Comparison of ENCODE assay signal across 28 cellular contexts in genomic region chr4:38581708-38582107, GRCh38.
A peak's percentile ranks its signal among the peaks of the same experiment; 100 is the strongest.
DNase-seq lines count a peak whose midpoint lies in the region; FAIRE-seq and TF ChIP-seq lines count a peak whose summit lies in the region.
"Had no signal": no experiment of that assay in that cellular context is flagged by ENCODE, and none has a peak within 500 bp of the region (broad histone marks: within the 10 kb centered on the region; RNA-seq: fewer than 3 reads in every experiment).

No MANE protein-coding gene starts in this region.

- no peaks in the 10 kb centered on the region for H3K27me3 ChIP-seq in sigmoid colon
- H3K27me3 ChIP-seq: BLaER1 treated with 17β-estradiol and CSF1 and Interleukin-3, amounts not matched to agents 10 nM and 100 nM; SJSA1 had no signal

- DNase-seq in NCI-H748 (lab: John Stamatoyannopoulos, UW; ENCODE audit: unreplicated experiment) (peak; percentile 25), NCI-H748 treated with DMSO at 0.1 percent for 48 hours (lab: John Stamatoyannopoulos, UW) (no peak), sigmoid colon (no peak), GM10248 (ENCODE audit: extremely low spot score) (no peak), posterior vena cava (ENCODE audit: low spot score) (no peak)
- DNase-seq in activated CD4-positive, alpha-beta memory T cell treated with anti-CD3 and anti-CD28 coated beads for 36 hours, result no peak
- DNase-seq: AML-193; CD4-positive, alpha-beta T cell; COR-L47; GDM1; H7; NCI-H1092; NCI-H2029; NCI-H2171 treated with DMSO at 0.1 percent for 48 hours; NCI-H345; NCI-H510A treated with DMSO at 0.1 percent for 48 hours; NCI-H774; PC-9; Right ventricle myocardium superior had no signal

- H3K36me3 ChIP-seq in sigmoid colon, result no peaks in the 10 kb centered on the region
- H3K36me3 ChIP-seq: BLaER1 treated with 17β-estradiol and CSF1 and Interleukin-3, amounts not matched to agents 10 nM and 100 nM; SJSA1 had no signal

- WGBS in sigmoid colon, 2 donors, result 29 to 60% methylated on average over 4 of the region's 4 CpGs

- no peak overlapping the region for H3K27ac Mint-ChIP-seq in activated CD4-positive, alpha-beta memory T cell treated with anti-CD3 and anti-CD28 coated beads for 36 hours
- H3K27ac Mint-ChIP-seq: CD4-positive, alpha-beta T cell; IgD-negative memory B cell had no signal

- intact Hi-C loops in sigmoid colon (cut with DNase I), result loop anchor here (1.0 kb wide), 1 partner anchor 10 kb away; no protein-coding TSS in a partner anchor
- intact Hi-C loops in posterior vena cava (cut with DNase I), result no loop called here
- intact Hi-C loops in activated CD4-positive, alpha-beta memory T cell treated with anti-CD3 and anti-CD28 coated beads for 36 hours (cut with micrococcal nuclease), result no loop called here

- H3K27ac ChIP-seq in VCaP (peak overlapping the region; percentile 74), sigmoid colon (peak overlapping the region; percentile 17 to 71 (median 66))
- H3K27ac ChIP-seq: HL-60, PC-9, SJSA1 had no signal

- H3K36me3 Mint-ChIP-seq in activated CD4-positive, alpha-beta memory T cell treated with anti-CD3 and anti-CD28 coated beads for 36 hours, result no peaks in the 10 kb centered on the region
- H3K36me3 Mint-ChIP-seq: IgD-negative memory B cell had no signal

- no peak for TF ChIP-seq POLR2A in sigmoid colon (IDR thresholded peaks at IDR 0.05)

- FAIRE-seq in islet of Langerhans (lab: Jason Lieb, UNC), result peak; percentile 53
- FAIRE-seq: A204.1, GM12891, GM19239 had no signal

- CTCF ChIA-PET in GM10248 (lab: Yijun Ruan, JAX), result interaction anchor here (1.0 to 1.8 kb wide), 3 partner anchors 13 to 22 kb away, joined by 3 to 4 read pairs (median 4); no protein-coding TSS in a partner anchor
- CTCF ChIA-PET in activated CD4-positive, alpha-beta memory T cell treated with anti-CD3 and anti-CD28 coated beads for 36 hours (lab: Charles Lee), result interaction anchor here (1.9 kb wide), 1 partner anchor 58 kb away, joined by 4 read pairs; no protein-coding TSS in a partner anchor

- TF ChIP-seq CTCF in VCaP (conservative IDR thresholded peaks at IDR 0.05) (no peak), sigmoid colon (IDR thresholded peaks at IDR 0.05) (no peak), GM10248 (IDR thresholded peaks at IDR 0.05; ENCODE audit: control extremely low read depth, extremely low read depth, low read depth, missing control alignments) (no peak)

- H3K27me3 Mint-ChIP-seq in activated CD4-positive, alpha-beta memory T cell treated with anti-CD3 and anti-CD28 coated beads for 36 hours, result peaks cover 10% of the 10 kb centered on the region
- H3K27me3 Mint-ChIP-seq: CD4-positive, alpha-beta T cell had no signal

- POLR2A ChIA-PET in GM10248 (lab: Yijun Ruan, JAX), result no interaction called here
- POLR2A ChIA-PET in activated CD4-positive, alpha-beta memory T cell treated with anti-CD3 and anti-CD28 coated beads for 36 hours (lab: Charles Lee), result no interaction called here

- peaks cover 15% of the 10 kb centered on the region for H3K4me1 Mint-ChIP-seq in activated CD4-positive, alpha-beta memory T cell treated with anti-CD3 and anti-CD28 coated beads for 36 hours (ENCODE audit: low read depth)

- TF ChIP-seq EP300 in sigmoid colon (IDR thresholded peaks at IDR 0.05), result no peak

- H3K4me1 ChIP-seq in sigmoid colon, result peaks cover 0 to 20% (median 17%) of the 10 kb centered on the region in 4 donors
- H3K4me1 ChIP-seq: SJSA1 had no signal

- no peak overlapping the region for H3K4me3 ChIP-seq in sigmoid colon
- H3K4me3 ChIP-seq: BLaER1 treated with 17β-estradiol and CSF1 and Interleukin-3, amounts not matched to agents 10 nM and 100 nM; PC-9; SJSA1 had no signal

- H3K9me3 ChIP-seq in sigmoid colon, result no peaks in the 10 kb centered on the region
- H3K9me3 ChIP-seq: SJSA1 had no signal

- no peaks in the 10 kb centered on the region for H3K9me3 Mint-ChIP-seq in activated CD4-positive, alpha-beta memory T cell treated with anti-CD3 and anti-CD28 coated beads for 36 hours
- H3K9me3 Mint-ChIP-seq: CD4-positive, alpha-beta T cell had no signal

- no peak overlapping the region for H3K4me3 Mint-ChIP-seq in activated CD4-positive, alpha-beta memory T cell treated with anti-CD3 and anti-CD28 coated beads for 36 hours
- H3K4me3 Mint-ChIP-seq: CD4-positive, alpha-beta T cell; IgD-negative memory B cell had no signal
